In genomic region chr6:16397623-16398022, GRCh38 we compare ENCODE assay signal across 20 cellular contexts.
"Had no signal": no experiment of that assay in that cellular context is flagged by ENCODE, and none has a peak within 500 bp of the region (broad histone marks: within the 10 kb centered on the region; RNA-seq: fewer than 3 reads in every experiment).

No MANE protein-coding gene starts in this region.

- H3K36me3 ChIP-seq: breast epithelium, neutrophil, right atrium auricular region, transverse colon had no signal

- H3K4me1 ChIP-seq: breast epithelium had no signal

- H3K9me3 ChIP-seq: breast epithelium, neutrophil, right atrium auricular region, transverse colon had no signal

- FAIRE-seq: small intestine had no signal

- DNase-seq: activated CD4-positive, alpha-beta T cell treated with anti-CD3 and anti-CD28 coated beads for 1 hour; activated CD4-positive, alpha-beta T cell treated with anti-CD3 and anti-CD28 coated beads, Interleukin-2, amount 50 U/mL, for 4 hours; activated naive CD8-positive, alpha-beta T cell treated with anti-CD3 and anti-CD28 coated beads for 36 hours; activated T-cell treated with anti-CD3 and anti-CD28 coated beads, Interleukin-2, amount 50 U/mL, for 24 hours; anterior cingulate cortex; islet precursor cell; mammary epithelial cell; naive thymus-derived CD4-positive, alpha-beta T cell; small intestine; stimulated activated CD4-positive, alpha-beta T cell treated with anti-CD3 and anti-CD28 coated beads, Interleukin-4, amount 100 ng/mL, for 24 hours; stimulated activated naive CD4-positive, alpha-beta T cell treated with Interleukin-2 at 50 U/mL for 16 hours; substantia nigra; T-cell; T-helper 9 cell; transverse colon had no signal

- H3K9me3 Mint-ChIP-seq: activated T-cell treated with anti-CD3 and anti-CD28 coated beads, Interleukin-2, amount 50 U/mL, for 24 hours; naive thymus-derived CD4-positive, alpha-beta T cell; T-cell had no signal

- H3K27ac Mint-ChIP-seq: activated naive CD8-positive, alpha-beta T cell treated with anti-CD3 and anti-CD28 coated beads for 36 hours; activated T-cell treated with anti-CD3 and anti-CD28 coated beads, Interleukin-2, amount 50 U/mL, for 24 hours; progenitor cell of endocrine pancreas; T-cell had no signal

- H3K4me3 Mint-ChIP-seq: activated naive CD8-positive, alpha-beta T cell treated with anti-CD3 and anti-CD28 coated beads for 36 hours; activated T-cell treated with anti-CD3 and anti-CD28 coated beads, Interleukin-2, amount 50 U/mL, for 24 hours; naive thymus-derived CD4-positive, alpha-beta T cell; T-cell had no signal

- H3K27ac ChIP-seq: breast epithelium, neutrophil, right atrium auricular region, transverse colon, VCaP had no signal

- H3K4me3 ChIP-seq: breast epithelium, right atrium auricular region, transverse colon had no signal

- ATAC-seq: naive thymus-derived CD4-positive, alpha-beta T cell; T-cell had no signal

- H3K27me3 ChIP-seq: breast epithelium, neutrophil, right atrium auricular region, transverse colon had no signal

- H3K27me3 Mint-ChIP-seq: activated naive CD8-positive, alpha-beta T cell treated with anti-CD3 and anti-CD28 coated beads for 36 hours; activated T-cell treated with anti-CD3 and anti-CD28 coated beads, Interleukin-2, amount 50 U/mL, for 24 hours; naive thymus-derived CD4-positive, alpha-beta T cell; progenitor cell of endocrine pancreas; T-cell had no signal
